ENCODE assay signal across 1 cellular context in genomic region chr6:148472495-148473105, GRCh38.
TF ChIP-seq lines count a peak whose summit lies in the region.

No MANE protein-coding gene starts in this region.

TF ChIP-seq in GM23338, 12 proteins besides CTCF, POLR2A, EP300 and RAD21 (continued from another document):
- TF ChIP-seq, protein P1, sequence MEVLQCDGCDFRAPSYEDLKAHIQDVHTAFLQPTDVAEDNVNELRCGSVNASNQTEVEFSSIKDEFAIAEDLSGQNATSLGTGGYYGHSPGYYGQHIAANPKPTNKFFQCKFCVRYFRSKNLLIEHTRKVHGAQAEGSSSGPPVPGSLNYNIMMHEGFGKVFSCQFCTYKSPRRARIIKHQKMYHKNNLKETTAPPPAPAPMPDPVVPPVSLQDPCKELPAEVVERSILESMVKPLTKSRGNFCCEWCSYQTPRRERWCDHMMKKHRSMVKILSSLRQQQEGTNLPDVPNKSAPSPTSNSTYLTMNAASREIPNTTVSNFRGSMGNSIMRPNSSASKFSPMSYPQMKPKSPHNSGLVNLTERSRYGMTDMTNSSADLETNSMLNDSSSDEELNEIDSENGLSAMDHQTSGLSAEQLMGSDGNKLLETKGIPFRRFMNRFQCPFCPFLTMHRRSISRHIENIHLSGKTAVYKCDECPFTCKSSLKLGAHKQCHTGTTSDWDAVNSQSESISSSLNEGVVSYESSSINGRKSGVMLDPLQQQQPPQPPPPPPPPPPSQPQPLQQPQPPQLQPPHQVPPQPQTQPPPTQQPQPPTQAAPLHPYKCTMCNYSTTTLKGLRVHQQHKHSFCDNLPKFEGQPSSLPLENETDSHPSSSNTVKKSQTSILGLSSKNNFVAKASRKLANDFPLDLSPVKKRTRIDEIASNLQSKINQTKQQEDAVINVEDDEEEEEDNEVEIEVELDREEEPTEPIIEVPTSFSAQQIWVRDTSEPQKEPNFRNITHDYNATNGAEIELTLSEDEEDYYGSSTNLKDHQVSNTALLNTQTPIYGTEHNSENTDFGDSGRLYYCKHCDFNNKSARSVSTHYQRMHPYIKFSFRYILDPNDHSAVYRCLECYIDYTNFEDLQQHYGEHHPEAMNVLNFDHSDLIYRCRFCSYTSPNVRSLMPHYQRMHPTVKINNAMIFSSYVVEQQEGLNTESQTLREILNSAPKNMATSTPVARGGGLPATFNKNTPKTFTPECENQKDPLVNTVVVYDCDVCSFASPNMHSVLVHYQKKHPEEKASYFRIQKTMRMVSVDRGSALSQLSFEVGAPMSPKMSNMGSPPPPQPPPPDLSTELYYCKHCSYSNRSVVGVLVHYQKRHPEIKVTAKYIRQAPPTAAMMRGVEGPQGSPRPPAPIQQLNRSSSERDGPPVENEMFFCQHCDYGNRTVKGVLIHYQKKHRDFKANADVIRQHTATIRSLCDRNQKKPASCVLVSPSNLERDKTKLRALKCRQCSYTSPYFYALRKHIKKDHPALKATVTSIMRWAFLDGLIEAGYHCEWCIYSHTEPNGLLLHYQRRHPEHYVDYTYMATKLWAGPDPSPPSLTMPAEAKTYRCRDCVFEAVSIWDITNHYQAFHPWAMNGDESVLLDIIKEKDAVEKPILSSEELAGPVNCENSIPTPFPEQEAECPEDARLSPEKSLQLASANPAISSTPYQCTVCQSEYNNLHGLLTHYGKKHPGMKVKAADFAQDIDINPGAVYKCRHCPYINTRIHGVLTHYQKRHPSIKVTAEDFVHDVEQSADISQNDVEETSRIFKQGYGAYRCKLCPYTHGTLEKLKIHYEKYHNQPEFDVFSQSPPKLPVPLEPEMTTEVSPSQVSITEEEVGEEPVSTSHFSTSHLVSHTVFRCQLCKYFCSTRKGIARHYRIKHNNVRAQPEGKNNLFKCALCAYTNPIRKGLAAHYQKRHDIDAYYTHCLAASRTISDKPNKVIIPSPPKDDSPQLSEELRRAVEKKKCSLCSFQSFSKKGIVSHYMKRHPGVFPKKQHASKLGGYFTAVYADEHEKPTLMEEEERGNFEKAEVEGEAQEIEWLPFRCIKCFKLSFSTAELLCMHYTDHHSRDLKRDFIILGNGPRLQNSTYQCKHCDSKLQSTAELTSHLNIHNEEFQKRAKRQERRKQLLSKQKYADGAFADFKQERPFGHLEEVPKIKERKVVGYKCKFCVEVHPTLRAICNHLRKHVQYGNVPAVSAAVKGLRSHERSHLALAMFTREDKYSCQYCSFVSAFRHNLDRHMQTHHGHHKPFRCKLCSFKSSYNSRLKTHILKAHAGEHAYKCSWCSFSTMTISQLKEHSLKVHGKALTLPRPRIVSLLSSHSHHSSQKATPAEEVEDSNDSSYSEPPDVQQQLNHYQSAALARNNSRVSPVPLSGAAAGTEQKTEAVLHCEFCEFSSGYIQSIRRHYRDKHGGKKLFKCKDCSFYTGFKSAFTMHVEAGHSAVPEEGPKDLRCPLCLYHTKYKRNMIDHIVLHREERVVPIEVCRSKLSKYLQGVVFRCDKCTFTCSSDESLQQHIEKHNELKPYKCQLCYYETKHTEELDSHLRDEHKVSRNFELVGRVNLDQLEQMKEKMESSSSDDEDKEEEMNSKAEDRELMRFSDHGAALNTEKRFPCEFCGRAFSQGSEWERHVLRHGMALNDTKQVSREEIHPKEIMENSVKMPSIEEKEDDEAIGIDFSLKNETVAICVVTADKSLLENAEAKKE (CRISPR knock-in tag; IDR thresholded peaks at IDR 0.05): no peak
- TF ChIP-seq, protein P2, sequence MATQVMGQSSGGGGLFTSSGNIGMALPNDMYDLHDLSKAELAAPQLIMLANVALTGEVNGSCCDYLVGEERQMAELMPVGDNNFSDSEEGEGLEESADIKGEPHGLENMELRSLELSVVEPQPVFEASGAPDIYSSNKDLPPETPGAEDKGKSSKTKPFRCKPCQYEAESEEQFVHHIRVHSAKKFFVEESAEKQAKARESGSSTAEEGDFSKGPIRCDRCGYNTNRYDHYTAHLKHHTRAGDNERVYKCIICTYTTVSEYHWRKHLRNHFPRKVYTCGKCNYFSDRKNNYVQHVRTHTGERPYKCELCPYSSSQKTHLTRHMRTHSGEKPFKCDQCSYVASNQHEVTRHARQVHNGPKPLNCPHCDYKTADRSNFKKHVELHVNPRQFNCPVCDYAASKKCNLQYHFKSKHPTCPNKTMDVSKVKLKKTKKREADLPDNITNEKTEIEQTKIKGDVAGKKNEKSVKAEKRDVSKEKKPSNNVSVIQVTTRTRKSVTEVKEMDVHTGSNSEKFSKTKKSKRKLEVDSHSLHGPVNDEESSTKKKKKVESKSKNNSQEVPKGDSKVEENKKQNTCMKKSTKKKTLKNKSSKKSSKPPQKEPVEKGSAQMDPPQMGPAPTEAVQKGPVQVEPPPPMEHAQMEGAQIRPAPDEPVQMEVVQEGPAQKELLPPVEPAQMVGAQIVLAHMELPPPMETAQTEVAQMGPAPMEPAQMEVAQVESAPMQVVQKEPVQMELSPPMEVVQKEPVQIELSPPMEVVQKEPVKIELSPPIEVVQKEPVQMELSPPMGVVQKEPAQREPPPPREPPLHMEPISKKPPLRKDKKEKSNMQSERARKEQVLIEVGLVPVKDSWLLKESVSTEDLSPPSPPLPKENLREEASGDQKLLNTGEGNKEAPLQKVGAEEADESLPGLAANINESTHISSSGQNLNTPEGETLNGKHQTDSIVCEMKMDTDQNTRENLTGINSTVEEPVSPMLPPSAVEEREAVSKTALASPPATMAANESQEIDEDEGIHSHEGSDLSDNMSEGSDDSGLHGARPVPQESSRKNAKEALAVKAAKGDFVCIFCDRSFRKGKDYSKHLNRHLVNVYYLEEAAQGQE (IDR thresholded peaks at IDR 0.05; ENCODE audit: unreplicated experiment): no peak
- TF ChIP-seq NANOG (IDR thresholded peaks at IDR 0.05; ENCODE audit: borderline replicate concordance): no peak
